ENCODE assay signal across 12 cellular contexts in the genomic region with DNA sequence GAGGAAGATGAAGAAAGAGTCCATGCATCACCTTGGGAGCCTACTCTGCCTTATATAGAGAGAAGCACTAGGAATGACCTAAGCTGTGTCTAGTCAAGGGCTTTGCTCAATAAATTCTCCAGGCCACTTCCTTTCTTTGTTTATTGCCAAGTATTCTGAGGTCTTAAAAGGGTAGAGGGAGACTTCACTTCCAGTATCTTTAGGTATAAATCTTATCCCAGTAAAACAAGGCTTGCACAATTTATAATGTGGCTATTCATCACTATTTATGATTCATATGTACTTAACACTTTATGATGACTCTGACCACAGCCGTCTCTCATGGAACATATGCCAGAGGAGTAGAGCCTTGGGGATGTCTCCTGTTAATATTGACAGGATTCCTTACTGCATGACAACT.
DNase-seq lines count a peak whose midpoint lies in the region; ATAC-seq and TF ChIP-seq lines count a peak whose summit lies in the region.
"Had no signal": no experiment of that assay in that cellular context is flagged by ENCODE, and none has a peak within 500 bp of the region (broad histone marks: within the 10 kb centered on the region; RNA-seq: fewer than 3 reads in every experiment).

No MANE protein-coding gene starts in this region.

- peaks cover 19% of the 10 kb centered on the region for H3K4me1 Mint-ChIP-seq in WTC11

- H3K9me3 Mint-ChIP-seq in WTC11: 0 out of 2 replicates have a peak, but pooled peaks cover 7% of the 10 kb centered on the region

- no peak overlapping the region for H3K27ac Mint-ChIP-seq in WTC11
- H3K27ac Mint-ChIP-seq: dendritic cell treated with granulocyte-macrophage colony-stimulating factor and Interleukin-4, amounts not matched to agents 40 ng/mL and 50 ng/mL, for 4 days had no signal

- H3K9me3 ChIP-seq in muscle layer of colon (ENCODE audit: low read length): no peaks in the 10 kb centered on the region
- H3K9me3 ChIP-seq in WERI-Rb-1 (ENCODE audit: severe bottlenecking): no peaks in the 10 kb centered on the region

- H3K9ac ChIP-seq in muscle layer of colon (ENCODE audit: low read length): no peak overlapping the region

- H3K36me3 ChIP-seq in muscle layer of colon (ENCODE audit: insufficient read depth, low read length): no peaks in the 10 kb centered on the region
- H3K36me3 ChIP-seq in WERI-Rb-1: no peaks in the 10 kb centered on the region

- H3K4me3 ChIP-seq in AG04449 (ENCODE audit: low read depth, low read length) (no peak overlapping the region), dorsolateral prefrontal cortex (no peak overlapping the region), muscle layer of colon (ENCODE audit: low read depth in 1 of 2, low read length in 2 of 2) (no peak overlapping the region), WERI-Rb-1 (ENCODE audit: low read depth, low read length) (no peak overlapping the region)

- no peak for TF ChIP-seq CTCF in AG04449 (IDR thresholded peaks at IDR 0.05; ENCODE audit: insufficient read depth, low read length, missing control alignments)
- TF ChIP-seq CTCF in dorsolateral prefrontal cortex (IDR thresholded peaks at IDR 0.05 in 54 of 56, conservative IDR thresholded peaks at IDR 0.05 in 2 of 56; ENCODE audit: low read depth in 1 of 56, partially characterized antibody in 56 of 56): no peak
- no peak for TF ChIP-seq CTCF in WERI-Rb-1 (IDR thresholded peaks at IDR 0.05; ENCODE audit: low read depth, low read length)
- TF ChIP-seq CTCF in WTC11 (IDR thresholded peaks at IDR 0.05): no peak

- H3K27me3 ChIP-seq in dorsolateral prefrontal cortex (peaks cover 0 to 3% (median 0%) of the 10 kb centered on the region in 45 donors), muscle layer of colon (ENCODE audit: control insufficient read depth in 1 of 2, insufficient read depth in 2 of 2, low read length in 2 of 2) (no peaks in the 10 kb centered on the region), WERI-Rb-1 (ENCODE audit: insufficient read depth, low read depth, severe bottlenecking) (no peaks in the 10 kb centered on the region)

- POLR2A ChIA-PET in AG04449 (lab: Yijun Ruan, JAX): interaction anchor here (1.0 kb wide), 1 partner anchor 24 kb away, joined by 3 read pairs; no protein-coding TSS in a partner anchor
- POLR2A ChIA-PET in WTC11 (lab: Charles Lee): no interaction called here

- H3K4me3 Mint-ChIP-seq in WTC11: no peak overlapping the region
- H3K4me3 Mint-ChIP-seq: dendritic cell treated with granulocyte-macrophage colony-stimulating factor and Interleukin-4, amounts not matched to agents 40 ng/mL and 50 ng/mL, for 4 days had no signal

- peaks cover 40% of the 10 kb centered on the region for H3K4me1 ChIP-seq in muscle layer of colon (ENCODE audit: insufficient read depth, low read length)

- H3K27ac ChIP-seq in dorsolateral prefrontal cortex: peak overlapping the region in 33 of 59 donors; percentile 11 to 83 (median 45)
- peak overlapping the region; percentile 71 for H3K27ac ChIP-seq in muscle layer of colon (ENCODE audit: low read depth, low read length)
- no peak overlapping the region for H3K27ac ChIP-seq in WERI-Rb-1

- intact Hi-C loops in dorsolateral prefrontal cortex (cut with DNase I): no loop called here

- peak; percentile 87 for DNase-seq in AG04449 (ENCODE audit: low read depth, low spot score)
- peak; percentile 56 for DNase-seq in LoVo (ENCODE audit: low spot score)
- DNase-seq in dorsolateral prefrontal cortex: no peak
- DNase-seq in WERI-Rb-1: no peak
- no peak for DNase-seq in WTC11 (ENCODE audit: low spot score)
- DNase-seq in SW480 (ENCODE audit: low spot score): no peak
- DNase-seq: ACHN; activated effector memory CD4-positive, alpha-beta T cell treated with anti-CD3 and anti-CD28 coated beads, Interleukin-2, amount 50 U/mL, for 16 hours; NCI-H2171 had no signal

- CTCF ChIA-PET in AG04449 (lab: Yijun Ruan, JAX): interaction anchor here (1.1 to 1.3 kb wide), 2 partner anchors 23 to 261 kb away, joined by 3 read pairs; no protein-coding TSS in a partner anchor
- CTCF ChIA-PET in WTC11 (lab: Charles Lee): no interaction called here

- H3K27me3 Mint-ChIP-seq in WTC11 (ENCODE audit: low read depth): no peaks in the 10 kb centered on the region
- H3K27me3 Mint-ChIP-seq: dendritic cell treated with granulocyte-macrophage colony-stimulating factor and Interleukin-4, amounts not matched to agents 40 ng/mL and 50 ng/mL, for 4 days had no signal

- ATAC-seq in WTC11 (no peak), GM21381 (IDR thresholded peaks at IDR 0.05; ENCODE audit: unreplicated experiment) (no peak)

- H3K36me3 Mint-ChIP-seq in WTC11: no peaks in the 10 kb centered on the region

TF ChIP-seq in WTC11, 78 proteins besides CTCF, POLR2A, EP300 and RAD21 (continues in another document):
- TF ChIP-seq, protein P1, sequence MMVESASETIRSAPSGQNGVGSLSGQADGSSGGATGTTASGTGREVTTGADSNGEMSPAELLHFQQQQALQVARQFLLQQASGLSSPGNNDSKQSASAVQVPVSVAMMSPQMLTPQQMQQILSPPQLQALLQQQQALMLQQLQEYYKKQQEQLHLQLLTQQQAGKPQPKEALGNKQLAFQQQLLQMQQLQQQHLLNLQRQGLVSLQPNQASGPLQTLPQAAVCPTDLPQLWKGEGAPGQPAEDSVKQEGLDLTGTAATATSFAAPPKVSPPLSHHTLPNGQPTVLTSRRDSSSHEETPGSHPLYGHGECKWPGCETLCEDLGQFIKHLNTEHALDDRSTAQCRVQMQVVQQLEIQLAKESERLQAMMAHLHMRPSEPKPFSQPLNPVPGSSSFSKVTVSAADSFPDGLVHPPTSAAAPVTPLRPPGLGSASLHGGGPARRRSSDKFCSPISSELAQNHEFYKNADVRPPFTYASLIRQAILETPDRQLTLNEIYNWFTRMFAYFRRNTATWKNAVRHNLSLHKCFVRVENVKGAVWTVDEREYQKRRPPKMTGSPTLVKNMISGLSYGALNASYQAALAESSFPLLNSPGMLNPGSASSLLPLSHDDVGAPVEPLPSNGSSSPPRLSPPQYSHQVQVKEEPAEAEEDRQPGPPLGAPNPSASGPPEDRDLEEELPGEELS (CRISPR knock-in tag; IDR thresholded peaks at IDR 0.05): no peak
- TF ChIP-seq MXD4 (CRISPR knock-in tag; IDR thresholded peaks at IDR 0.05; ENCODE audit: borderline replicate concordance): no peak
- TF ChIP-seq AFF4 (CRISPR knock-in tag; IDR thresholded peaks at IDR 0.05; ENCODE audit: borderline replicate concordance): no peak
- TF ChIP-seq, protein P2, sequence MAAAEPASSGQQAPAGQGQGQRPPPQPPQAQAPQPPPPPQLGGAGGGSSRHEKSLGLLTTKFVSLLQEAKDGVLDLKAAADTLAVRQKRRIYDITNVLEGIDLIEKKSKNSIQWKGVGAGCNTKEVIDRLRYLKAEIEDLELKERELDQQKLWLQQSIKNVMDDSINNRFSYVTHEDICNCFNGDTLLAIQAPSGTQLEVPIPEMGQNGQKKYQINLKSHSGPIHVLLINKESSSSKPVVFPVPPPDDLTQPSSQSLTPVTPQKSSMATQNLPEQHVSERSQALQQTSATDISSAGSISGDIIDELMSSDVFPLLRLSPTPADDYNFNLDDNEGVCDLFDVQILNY (CRISPR knock-in tag; IDR thresholded peaks at IDR 0.05): no peak
- TF ChIP-seq, protein P3, sequence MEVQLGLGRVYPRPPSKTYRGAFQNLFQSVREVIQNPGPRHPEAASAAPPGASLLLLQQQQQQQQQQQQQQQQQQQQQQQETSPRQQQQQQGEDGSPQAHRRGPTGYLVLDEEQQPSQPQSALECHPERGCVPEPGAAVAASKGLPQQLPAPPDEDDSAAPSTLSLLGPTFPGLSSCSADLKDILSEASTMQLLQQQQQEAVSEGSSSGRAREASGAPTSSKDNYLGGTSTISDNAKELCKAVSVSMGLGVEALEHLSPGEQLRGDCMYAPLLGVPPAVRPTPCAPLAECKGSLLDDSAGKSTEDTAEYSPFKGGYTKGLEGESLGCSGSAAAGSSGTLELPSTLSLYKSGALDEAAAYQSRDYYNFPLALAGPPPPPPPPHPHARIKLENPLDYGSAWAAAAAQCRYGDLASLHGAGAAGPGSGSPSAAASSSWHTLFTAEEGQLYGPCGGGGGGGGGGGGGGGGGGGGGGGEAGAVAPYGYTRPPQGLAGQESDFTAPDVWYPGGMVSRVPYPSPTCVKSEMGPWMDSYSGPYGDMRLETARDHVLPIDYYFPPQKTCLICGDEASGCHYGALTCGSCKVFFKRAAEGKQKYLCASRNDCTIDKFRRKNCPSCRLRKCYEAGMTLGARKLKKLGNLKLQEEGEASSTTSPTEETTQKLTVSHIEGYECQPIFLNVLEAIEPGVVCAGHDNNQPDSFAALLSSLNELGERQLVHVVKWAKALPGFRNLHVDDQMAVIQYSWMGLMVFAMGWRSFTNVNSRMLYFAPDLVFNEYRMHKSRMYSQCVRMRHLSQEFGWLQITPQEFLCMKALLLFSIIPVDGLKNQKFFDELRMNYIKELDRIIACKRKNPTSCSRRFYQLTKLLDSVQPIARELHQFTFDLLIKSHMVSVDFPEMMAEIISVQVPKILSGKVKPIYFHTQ (CRISPR knock-in tag; IDR thresholded peaks at IDR 0.05): no peak
- TF ChIP-seq GTF2I (CRISPR knock-in tag; conservative IDR thresholded peaks at IDR 0.05): no peak
- no peak for TF ChIP-seq ZNF317 (CRISPR knock-in tag; IDR thresholded peaks at IDR 0.05; ENCODE audit: borderline replicate concordance, low read depth)

Comparison
In these comparisons a context has a peak if more than half of its experiments do, and no peak if none do; other contexts are left out.
1. DNase-seq: peak in AG04449 (single experiment) and LoVo (single experiment); none in dorsolateral prefrontal cortex (0 of 10), WERI-Rb-1 (single experiment), WTC11 (single experiment) and SW480 (single experiment).